ENCODE assay signal across 19 cellular contexts in genomic region chr11:76798202-76798581, GRCh38. TPM values are rescaled to one million over a fixed set of nuclear protein-coding genes. Genes with fewer than 3 reads are reported as not detected.
A peak's percentile ranks its signal among the peaks of the same experiment; 100 is the strongest.
DNase-seq lines count a peak whose midpoint lies in the region; TF ChIP-seq lines count a peak whose summit lies in the region.
"Had no signal": no experiment of that assay in that cellular context is flagged by ENCODE, and none has a peak within 500 bp of the region (broad histone marks: within the 10 kb centered on the region; RNA-seq: fewer than 3 reads in every experiment).

No MANE protein-coding gene starts in this region.

- no peak for DNase-seq in breast epithelium (ENCODE audit: low spot score in 2 of 2)
- DNase-seq in MCF 10A (ENCODE audit: unreplicated experiment), result no peak
- DNase-seq in esophagus squamous epithelium (lab: John Stamatoyannopoulos, UW), result no peak
- peak; percentile 48 for DNase-seq in osteocyte (ENCODE audit: extremely low spot score, unreplicated experiment)
- DNase-seq in KG1 (lab: John Stamatoyannopoulos, UW), result no peak
- no peak for DNase-seq in NCI-H1930 (lab: John Stamatoyannopoulos, UW)
- no peak for DNase-seq in DMS153 (lab: John Stamatoyannopoulos, UW)
- no peak for DNase-seq in nephron progenitor cell
- DNase-seq: ACHN; activated T-cell treated with anti-CD3 and anti-CD28 coated beads, Interleukin-2, amount 50 U/mL, for 72 hours; GF-D8; heart right ventricle; Kasumi-1; left colon; NCI-H1417 treated with DMSO at 0.1 percent for 48 hours; NCI-H446 treated with DMSO at 0.1 percent for 48 hours; stimulated activated naive CD4-positive, alpha-beta T cell treated with Interleukin-2 at 50 U/mL for 16 hours had no signal

- H3K9me3 ChIP-seq in breast epithelium (no peaks in the 10 kb centered on the region), esophagus squamous epithelium (no peaks in the 10 kb centered on the region)
- H3K9me3 ChIP-seq: heart right ventricle, SJSA1 had no signal

- H3K27me3 Mint-ChIP-seq in MCF 10A (ENCODE audit: insufficient read depth, unreplicated experiment) (no peaks in the 10 kb centered on the region), osteocyte (ENCODE audit: unreplicated experiment) (no peaks in the 10 kb centered on the region), nephron progenitor cell (ENCODE audit: low read depth, poor library complexity) (peaks cover 8% of the 10 kb centered on the region)

- BruUV-seq in MCF 10A (replicated peaks; lab: Mats Ljungman, UMichigan), result no TSS peak

- H3K4me1 Mint-ChIP-seq in MCF 10A (ENCODE audit: insufficient read depth, unreplicated experiment) (peaks cover 31% of the 10 kb centered on the region), osteocyte (ENCODE audit: unreplicated experiment) (peaks cover 78% of the 10 kb centered on the region), nephron progenitor cell (peaks cover 78% of the 10 kb centered on the region)

- H3K27ac ChIP-seq in breast epithelium, result peak overlapping the region; percentile 54 to 60
- H3K27ac ChIP-seq in esophagus squamous epithelium, result peak overlapping the region; percentile 63 to 80 (median 72)
- H3K27ac ChIP-seq: neural progenitor cell, SJSA1 had no signal

- TF ChIP-seq CTCF in breast epithelium (IDR thresholded peaks at IDR 0.05), result no peak
- TF ChIP-seq CTCF in MCF 10A (IDR thresholded peaks at IDR 0.05; ENCODE audit: unreplicated experiment), result no peak
- no peak for TF ChIP-seq CTCF in esophagus squamous epithelium (IDR thresholded peaks at IDR 0.05)
- TF ChIP-seq CTCF in osteocyte (IDR thresholded peaks at IDR 0.05), result no peak
- TF ChIP-seq CTCF in nephron progenitor cell (IDR thresholded peaks at IDR 0.05), result no peak

- H3K27me3 ChIP-seq in breast epithelium (no peaks in the 10 kb centered on the region), esophagus squamous epithelium (no peaks in the 10 kb centered on the region)
- H3K27me3 ChIP-seq: heart right ventricle, neural progenitor cell, SJSA1 had no signal

- H3K4me3 ChIP-seq in breast epithelium (no peak overlapping the region), esophagus squamous epithelium (no peak overlapping the region)
- H3K4me3 ChIP-seq: SJSA1 had no signal

- intact Hi-C loops in breast epithelium (cut with DNase I; ENCODE audit: low total_unique reads), result no loop called here
- intact Hi-C loops in MCF 10A (cut with micrococcal nuclease), result no loop called here
- intact Hi-C loops in esophagus squamous epithelium (cut with DNase I), result loop anchor here (5.0 kb wide), 1 partner anchor 61 kb away; no protein-coding TSS in a partner anchor

- H3K4me3 Mint-ChIP-seq in MCF 10A (ENCODE audit: unreplicated experiment) (no peak overlapping the region), osteocyte (ENCODE audit: unreplicated experiment) (no peak overlapping the region), nephron progenitor cell (no peak overlapping the region)

- CTCF ChIA-PET in MCF 10A (lab: Yijun Ruan, JAX), result interaction anchor here (0.6 to 9.7 kb wide), 23 partner anchors 10 to 642 kb away, joined by 3 to 161 read pairs (median 5); no protein-coding TSS in a partner anchor

- H3K27ac Mint-ChIP-seq in MCF 10A (ENCODE audit: low read depth, unreplicated experiment), result no peak overlapping the region
- no peak overlapping the region for H3K27ac Mint-ChIP-seq in osteocyte (ENCODE audit: unreplicated experiment)
- no peak overlapping the region for H3K27ac Mint-ChIP-seq in nephron progenitor cell
- H3K27ac Mint-ChIP-seq: activated T-cell treated with anti-CD3 and anti-CD28 coated beads, Interleukin-2, amount 50 U/mL, for 72 hours; neural progenitor cell had no signal

- H3K9me3 Mint-ChIP-seq in MCF 10A (ENCODE audit: unreplicated experiment) (no peaks in the 10 kb centered on the region), osteocyte (ENCODE audit: unreplicated experiment) (no peaks in the 10 kb centered on the region), nephron progenitor cell (peaks cover under 1% of the 10 kb centered on the region)
- H3K9me3 Mint-ChIP-seq: activated T-cell treated with anti-CD3 and anti-CD28 coated beads, Interleukin-2, amount 50 U/mL, for 72 hours; neural progenitor cell had no signal

- POLR2A ChIA-PET in MCF 10A (lab: Yijun Ruan, JAX), result interaction anchor here (0.9 to 2.5 kb wide), 5 partner anchors 9 to 66 kb away, joined by 3 to 16 read pairs (median 10); partner anchors contain the start of gene TSKU

- TF ChIP-seq POLR2A in breast epithelium (IDR thresholded peaks at IDR 0.05) (no peak), esophagus squamous epithelium (IDR thresholded peaks at IDR 0.05) (no peak)

- H3K36me3 ChIP-seq in breast epithelium (no peaks in the 10 kb centered on the region), esophagus squamous epithelium (peaks cover 4 to 45% (median 5%) of the 10 kb centered on the region in 3 donors)
- H3K36me3 ChIP-seq: neural progenitor cell had no signal

- peaks cover 5 to 15% of the 10 kb centered on the region in 2 donors for H3K4me1 ChIP-seq in breast epithelium
- peaks cover 37 to 99% (median 59%) of the 10 kb centered on the region in 3 donors for H3K4me1 ChIP-seq in esophagus squamous epithelium

- H3K36me3 Mint-ChIP-seq in MCF 10A (ENCODE audit: insufficient read depth, unreplicated experiment), result peaks cover 33% of the 10 kb centered on the region
- H3K36me3 Mint-ChIP-seq in osteocyte (ENCODE audit: unreplicated experiment), result peaks cover 24% of the 10 kb centered on the region
- H3K36me3 Mint-ChIP-seq in nephron progenitor cell (ENCODE audit: low read depth), result peaks cover 4% of the 10 kb centered on the region

- WGBS in esophagus squamous epithelium, 2 donors, result 67 to 73% methylated on average over 5 of the region's 5 CpGs

RNA-seq across cellular contexts. Expression of gene TSKU, which starts 15.0 kb away (rescaled TPM):
- total RNA-seq in breast epithelium (100 to 1,000 TPM in 1 of 3 donors, 10 to 100 TPM in 2; 51.1 to 360 (median 65.1) TPM), MCF 10A (2022) (18.4 and 20.1 TPM in 2 replicates), esophagus squamous epithelium (10 to 100 TPM; 51.4 to 95.9 (median 88.4) TPM), osteocyte (84.0 and 84.1 TPM in 2 replicates)
